In genomic region chr1:230383425-230383824, GRCh38 we compare ENCODE assay signal across 1 cellular context.
TF ChIP-seq lines count a peak whose summit lies in the region.

No MANE protein-coding gene starts in this region.

TF ChIP-seq in GM23338, 12 proteins besides CTCF, POLR2A, EP300 and RAD21 (continued from another document):
- no peak for TF ChIP-seq REST (IDR thresholded peaks at IDR 0.05; ENCODE audit: unreplicated experiment)
TF ChIP-seq in GM23338: peak in this region for 0.
